ENCODE assay signal across 13 cellular contexts in the genomic region with DNA sequence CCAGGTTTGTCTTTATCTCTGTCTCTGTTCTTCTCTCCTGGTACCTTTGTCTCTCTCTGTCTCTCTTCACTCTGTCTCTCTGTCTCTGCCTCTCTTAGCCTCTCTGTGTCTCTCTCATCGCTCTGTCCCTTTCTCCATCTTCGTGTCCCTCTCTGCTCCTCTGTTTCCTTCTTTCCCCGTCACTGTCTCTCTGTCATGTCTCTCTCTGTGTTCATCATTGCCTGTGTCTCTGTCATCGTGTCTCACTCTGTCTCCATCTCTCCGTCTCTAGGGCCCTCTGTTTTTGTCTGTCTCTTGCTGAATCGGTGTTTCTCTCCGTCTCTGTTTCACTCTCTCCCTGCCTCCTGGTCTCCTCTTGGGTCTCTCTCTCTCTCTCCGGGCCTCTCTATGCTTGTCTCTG. TPM values are rescaled to one million over a fixed set of nuclear protein-coding genes. Genes with fewer than 3 reads are reported as not detected.
DNase-seq lines count a peak whose midpoint lies in the region; ATAC-seq and TF ChIP-seq lines count a peak whose summit lies in the region.
"Had no signal": no experiment of that assay in that cellular context is flagged by ENCODE, and none has a peak within 500 bp of the region (broad histone marks: within the 10 kb centered on the region; RNA-seq: fewer than 3 reads in every experiment).

No MANE protein-coding gene starts in this region.

- H3K4me1 Mint-ChIP-seq in T-helper 2 cell treated with Interferon-gamma antibody and Interleukin-4, amounts not matched to agents 5 μg/mL and 100 μg/mL, for 36 hours (ENCODE audit: low read depth): peaks cover 48% of the 10 kb centered on the region
- peaks cover 40% of the 10 kb centered on the region for H3K4me1 Mint-ChIP-seq in activated naive CD8-positive, alpha-beta T cell treated with anti-CD3 and anti-CD28 coated beads, Interleukin-2, amount 10 ng/mL, durations not matched to agents 7 days and 5 days

- H3K36me3 ChIP-seq in KOPT-K1 (ENCODE audit: insufficient read depth, low read length) (no peaks in the 10 kb centered on the region), osteoblast (ENCODE audit: insufficient read depth, low read length) (no peaks in the 10 kb centered on the region), MG63 (no peaks in the 10 kb centered on the region)
- H3K36me3 ChIP-seq: left ventricle myocardium inferior, neutrophil had no signal

- H3K4me2 ChIP-seq in osteoblast (ENCODE audit: insufficient read depth, low read length): no peak overlapping the region

- no peaks in the 10 kb centered on the region for H3K9me3 Mint-ChIP-seq in T-helper 2 cell treated with Interferon-gamma antibody and Interleukin-4, amounts not matched to agents 5 μg/mL and 100 μg/mL, for 36 hours
- no peaks in the 10 kb centered on the region for H3K9me3 Mint-ChIP-seq in activated naive CD8-positive, alpha-beta T cell treated with anti-CD3 and anti-CD28 coated beads, Interleukin-2, amount 10 ng/mL, durations not matched to agents 7 days and 5 days

- no peak for TF ChIP-seq CTCF in osteoblast (IDR thresholded peaks at IDR 0.05; ENCODE audit: extremely low read depth, low read depth, low read length)

- no peaks in the 10 kb centered on the region for H3K9me3 ChIP-seq in KOPT-K1 (ENCODE audit: insufficient read depth, low read length, poor library complexity, severe bottlenecking)
- H3K9me3 ChIP-seq in osteoblast (ENCODE audit: low read depth, low read length): no peaks in the 10 kb centered on the region
- H3K9me3 ChIP-seq in MG63: no peaks in the 10 kb centered on the region
- H3K9me3 ChIP-seq: left ventricle myocardium inferior, neutrophil had no signal

- peak overlapping the region; percentile 77 for H3K4me3 Mint-ChIP-seq in T-helper 2 cell treated with Interferon-gamma antibody and Interleukin-4, amounts not matched to agents 5 μg/mL and 100 μg/mL, for 36 hours
- peak overlapping the region; percentile 71 for H3K4me3 Mint-ChIP-seq in activated naive CD8-positive, alpha-beta T cell treated with anti-CD3 and anti-CD28 coated beads, Interleukin-2, amount 10 ng/mL, durations not matched to agents 7 days and 5 days

- DNase-seq in T-helper 2 cell treated with Interferon-gamma antibody and Interleukin-4, amounts not matched to agents 5 μg/mL and 100 μg/mL, for 36 hours (ENCODE audit: low spot score): no peak
- DNase-seq in T-helper 2 cell (no peak), osteoblast (ENCODE audit: insufficient read length, low spot score, missing footprints) (peak; percentile 54), Ammon's horn (ENCODE audit: low spot score) (no peak), MG63 (no peak)
- no peak for DNase-seq in activated naive CD8-positive, alpha-beta T cell treated with anti-CD3 and anti-CD28 coated beads, Interleukin-2, amount 10 ng/mL, durations not matched to agents 7 days and 5 days
- DNase-seq: left ventricle myocardium inferior, NCI-H1048 had no signal

- peak overlapping the region; percentile 99 for H3K27ac Mint-ChIP-seq in T-helper 2 cell treated with Interferon-gamma antibody and Interleukin-4, amounts not matched to agents 5 μg/mL and 100 μg/mL, for 36 hours
- H3K27ac Mint-ChIP-seq in activated naive CD8-positive, alpha-beta T cell treated with anti-CD3 and anti-CD28 coated beads, Interleukin-2, amount 10 ng/mL, durations not matched to agents 7 days and 5 days: peak overlapping the region; percentile 95

- peaks cover 2% of the 10 kb centered on the region for H3K27me3 Mint-ChIP-seq in T-helper 2 cell treated with Interferon-gamma antibody and Interleukin-4, amounts not matched to agents 5 μg/mL and 100 μg/mL, for 36 hours (ENCODE audit: low read depth)
- peaks cover 5% of the 10 kb centered on the region for H3K27me3 Mint-ChIP-seq in activated naive CD8-positive, alpha-beta T cell treated with anti-CD3 and anti-CD28 coated beads, Interleukin-2, amount 10 ng/mL, durations not matched to agents 7 days and 5 days

- no peak overlapping the region for H3K4me3 ChIP-seq in osteoblast (ENCODE audit: insufficient read depth, low read length)
- no peak overlapping the region for H3K4me3 ChIP-seq in MG63
- H3K4me3 ChIP-seq: left ventricle myocardium inferior had no signal

- H4K20me1 ChIP-seq in osteoblast (ENCODE audit: insufficient read depth, low read length): no peaks in the 10 kb centered on the region

- ATAC-seq in activated naive CD8-positive, alpha-beta T cell treated with anti-CD3 and anti-CD28 coated beads, Interleukin-2, amount 10 ng/mL, durations not matched to agents 7 days and 5 days (ENCODE audit: low read depth): no peak
- no peak for ATAC-seq in GM19452 (IDR thresholded peaks at IDR 0.05; ENCODE audit: unreplicated experiment)

- peak overlapping the region; percentile 94 for H3K27ac ChIP-seq in KOPT-K1 (ENCODE audit: low read depth, low read length, poor library complexity, severe bottlenecking)
- no peak overlapping the region for H3K27ac ChIP-seq in osteoblast (ENCODE audit: low read depth, low read length)
- H3K27ac ChIP-seq: left ventricle myocardium inferior, neutrophil had no signal

- H3K79me2 ChIP-seq in osteoblast (ENCODE audit: insufficient read depth, low read length): peaks cover 23% of the 10 kb centered on the region

- POLR2A ChIA-PET in activated naive CD8-positive, alpha-beta T cell treated with anti-CD3 and anti-CD28 coated beads, Interleukin-2, amount 10 ng/mL, durations not matched to agents 7 days and 5 days (lab: Charles Lee): interaction anchor here (0.7 kb wide), 1 partner anchor 9 kb away, joined by 5 read pairs; no protein-coding TSS in a partner anchor

- H3K27me3 ChIP-seq in osteoblast (ENCODE audit: insufficient read depth, low read length): no peaks in the 10 kb centered on the region
- no peaks in the 10 kb centered on the region for H3K27me3 ChIP-seq in MG63
- H3K27me3 ChIP-seq: neutrophil had no signal

- H3K36me3 Mint-ChIP-seq in T-helper 2 cell treated with Interferon-gamma antibody and Interleukin-4, amounts not matched to agents 5 μg/mL and 100 μg/mL, for 36 hours (ENCODE audit: low read depth): peaks cover 5% of the 10 kb centered on the region
- no peaks in the 10 kb centered on the region for H3K36me3 Mint-ChIP-seq in activated naive CD8-positive, alpha-beta T cell treated with anti-CD3 and anti-CD28 coated beads, Interleukin-2, amount 10 ng/mL, durations not matched to agents 7 days and 5 days

- H2AFZ ChIP-seq in osteoblast (ENCODE audit: low read length): peak overlapping the region; percentile 15

- peaks cover 35% of the 10 kb centered on the region for H3K4me1 ChIP-seq in osteoblast (ENCODE audit: insufficient read depth, low read length)

RNA-seq across cellular contexts. Expression of gene KCNN4, which starts 2.9 kb away (rescaled TPM):
- 10 to 100 TPM; 38.3 to 45.4 TPM for total RNA-seq in activated naive CD8-positive, alpha-beta T cell treated with anti-CD3 and anti-CD28 coated beads, Interleukin-2, amount 10 ng/mL, durations not matched to agents 7 days and 5 days
- total RNA-seq in osteoblast: 6.5 and 7.2 TPM in 2 replicates
- 5.0 and 6.1 TPM in 2 replicates for total RNA-seq in MG63 (2014; rRNA removed; shearing (Covaris generic); ENCODE audit: low replicate concordance)

RNA-seq across cellular contexts. Expression of gene LYPD5, which starts 18.6 kb away (rescaled TPM):
- 1 to 10 TPM; 1.9 to 2.0 TPM for total RNA-seq in activated naive CD8-positive, alpha-beta T cell treated with anti-CD3 and anti-CD28 coated beads, Interleukin-2, amount 10 ng/mL, durations not matched to agents 7 days and 5 days
- total RNA-seq in osteoblast: 0.29 and 0.72 TPM in 2 replicates
- total RNA-seq in MG63 (2014; rRNA removed; shearing (Covaris generic); ENCODE audit: low replicate concordance): not detected in 2 replicates
- total RNA-seq: A172, skeletal muscle tissue had no signal

RNA-seq across cellular contexts. Expression of gene SMG9, which starts 28.9 kb away (rescaled TPM):
- 10 to 100 TPM; 48.9 to 49.9 TPM for total RNA-seq in activated naive CD8-positive, alpha-beta T cell treated with anti-CD3 and anti-CD28 coated beads, Interleukin-2, amount 10 ng/mL, durations not matched to agents 7 days and 5 days
- 14.5 and 17.4 TPM in 2 replicates for total RNA-seq in osteoblast
- 40.8 and 58.6 TPM in 2 replicates for total RNA-seq in MG63 (2014; rRNA removed; shearing (Covaris generic); ENCODE audit: low replicate concordance)

RNA-seq across cellular contexts. Expression of gene ZNF283, which starts 43.5 kb away (rescaled TPM):
- total RNA-seq in activated naive CD8-positive, alpha-beta T cell treated with anti-CD3 and anti-CD28 coated beads, Interleukin-2, amount 10 ng/mL, durations not matched to agents 7 days and 5 days: 10 to 100 TPM; 11.5 TPM
- total RNA-seq in osteoblast: 13.4 and 15.6 TPM in 2 replicates
- 5.4 and 9.0 TPM in 2 replicates for total RNA-seq in MG63 (2014; rRNA removed; shearing (Covaris generic); ENCODE audit: low replicate concordance)
